15 cellular contexts compared by ENCODE assay signal in genomic region chr1:58983159-58983558, GRCh38.
A peak's percentile ranks its signal among the peaks of the same experiment; 100 is the strongest.
DNase-seq lines count a peak whose midpoint lies in the region; ATAC-seq and FAIRE-seq lines count a peak whose summit lies in the region.
"Had no signal": no experiment of that assay in that cellular context is flagged by ENCODE, and none has a peak within 500 bp of the region (broad histone marks: within the 10 kb centered on the region; RNA-seq: fewer than 3 reads in every experiment).

No MANE protein-coding gene starts in this region.

- FAIRE-seq in frontal cortex (lab: Jason Lieb, UNC) = no peak
- FAIRE-seq: G401.6 had no signal

- H3K27me3 Mint-ChIP-seq in activated CD8-positive, alpha-beta T cell treated with anti-CD3 and anti-CD28 coated beads, Interleukin-2, amount 10 ng/mL, durations not matched to agents 7 days and 5 days (ENCODE audit: low read depth) = no peaks in the 10 kb centered on the region
- H3K27me3 Mint-ChIP-seq: activated B cell treated with CpG ODN at 0.5 μM for 24 hours had no signal

- H3K4me1 Mint-ChIP-seq in activated CD8-positive, alpha-beta T cell treated with anti-CD3 and anti-CD28 coated beads, Interleukin-2, amount 10 ng/mL, durations not matched to agents 7 days and 5 days (ENCODE audit: low read depth) = peaks cover 44% of the 10 kb centered on the region

- no peak for ATAC-seq in GM21360 (IDR thresholded peaks at IDR 0.05; ENCODE audit: unreplicated experiment)
- no peak for ATAC-seq in HG03159 (IDR thresholded peaks at IDR 0.05; ENCODE audit: unreplicated experiment)
- no peak for ATAC-seq in activated CD8-positive, alpha-beta T cell treated with anti-CD3 and anti-CD28 coated beads, Interleukin-2, amount 10 ng/mL, durations not matched to agents 7 days and 5 days

- no peaks in the 10 kb centered on the region for H3K9me3 Mint-ChIP-seq in activated CD8-positive, alpha-beta T cell treated with anti-CD3 and anti-CD28 coated beads, Interleukin-2, amount 10 ng/mL, durations not matched to agents 7 days and 5 days (ENCODE audit: insufficient read depth)
- H3K9me3 Mint-ChIP-seq: activated B cell treated with CpG ODN at 0.5 μM for 24 hours; activated T-helper 1 cell treated with anti-CD3 and anti-CD28 coated beads, Interleukin-12 subunit alpha, Interleukin-12 subunit beta, Interleukin-2, Interleukin-4 antibody, amounts not matched to agents 30 ng/mL and 10 ng/mL and 1 ng/mL, durations not matched to agents 14 hours and 24 hours and 36 hours had no signal

- DNase-seq in A172 (ENCODE audit: low spot score) (peak; percentile 6), EH (ENCODE audit: low read depth) (peak; percentile 52), RPMI7951 (ENCODE audit: low read depth) (peak; percentile 51), fibroblast of the conjunctiva (ENCODE audit: low read depth) (peak; percentile 34), frontal cortex (ENCODE audit: low spot score in 2 of 2) (no peak)
- no peak for DNase-seq in activated CD8-positive, alpha-beta T cell treated with anti-CD3 and anti-CD28 coated beads, Interleukin-2, amount 10 ng/mL, durations not matched to agents 7 days and 5 days
- DNase-seq: activated B cell treated with CpG ODN at 0.5 μM for 24 hours; central memory CD4-positive, alpha-beta T cell; effector CD8-positive, alpha-beta T cell; KBM-7; stimulated activated CD4-positive, alpha-beta T cell treated with anti-CD3 and anti-CD28 coated beads, Interleukin-4, amount 100 ng/mL, for 1 hour had no signal

- no peak overlapping the region for H3K4me3 Mint-ChIP-seq in activated CD8-positive, alpha-beta T cell treated with anti-CD3 and anti-CD28 coated beads, Interleukin-2, amount 10 ng/mL, durations not matched to agents 7 days and 5 days
- H3K4me3 Mint-ChIP-seq: activated B cell treated with CpG ODN at 0.5 μM for 24 hours; activated T-helper 1 cell treated with anti-CD3 and anti-CD28 coated beads, Interleukin-12 subunit alpha, Interleukin-12 subunit beta, Interleukin-2, Interleukin-4 antibody, amounts not matched to agents 30 ng/mL and 10 ng/mL and 1 ng/mL, durations not matched to agents 14 hours and 24 hours and 36 hours had no signal

- POLR2A ChIA-PET in activated CD8-positive, alpha-beta T cell treated with anti-CD3 and anti-CD28 coated beads, Interleukin-2, amount 10 ng/mL, durations not matched to agents 7 days and 5 days (lab: Charles Lee) = no interaction called here

- H3K36me3 Mint-ChIP-seq in activated CD8-positive, alpha-beta T cell treated with anti-CD3 and anti-CD28 coated beads, Interleukin-2, amount 10 ng/mL, durations not matched to agents 7 days and 5 days (ENCODE audit: low read depth) = no peaks in the 10 kb centered on the region

- CTCF ChIA-PET in activated CD8-positive, alpha-beta T cell treated with anti-CD3 and anti-CD28 coated beads, Interleukin-2, amount 10 ng/mL, durations not matched to agents 7 days and 5 days (lab: Charles Lee) = no interaction called here

- no peak overlapping the region for H3K27ac Mint-ChIP-seq in activated CD8-positive, alpha-beta T cell treated with anti-CD3 and anti-CD28 coated beads, Interleukin-2, amount 10 ng/mL, durations not matched to agents 7 days and 5 days
- H3K27ac Mint-ChIP-seq: activated B cell treated with CpG ODN at 0.5 μM for 24 hours; activated T-helper 1 cell treated with anti-CD3 and anti-CD28 coated beads, Interleukin-12 subunit alpha, Interleukin-12 subunit beta, Interleukin-2, Interleukin-4 antibody, amounts not matched to agents 30 ng/mL and 10 ng/mL and 1 ng/mL, durations not matched to agents 14 hours and 24 hours and 36 hours had no signal

Comparison
In these comparisons a context has a peak if more than half of its experiments do, and no peak if none do; other contexts are left out.
1. DNase-seq: peak in A172 (single experiment), EH (single experiment), RPMI7951 (single experiment) and fibroblast of the conjunctiva (single experiment); none in frontal cortex (0 of 2) and activated CD8-positive, alpha-beta T cell treated with anti-CD3 and anti-CD28 coated beads, Interleukin-2, amount 10 ng/mL, durations not matched to agents 7 days and 5 days (single experiment).